ENCODE assay signal across 10 cellular contexts in genomic region chr7:121752706-121753105, GRCh38.
DNase-seq lines count a peak whose midpoint lies in the region; ATAC-seq lines count a peak whose summit lies in the region.
"Had no signal": no experiment of that assay in that cellular context is flagged by ENCODE, and none has a peak within 500 bp of the region (broad histone marks: within the 10 kb centered on the region; RNA-seq: fewer than 3 reads in every experiment).

No MANE protein-coding gene starts in this region.

- ATAC-seq in GM18868 (IDR thresholded peaks at IDR 0.05; ENCODE audit: unreplicated experiment), result no peak
- ATAC-seq: mucosa of descending colon had no signal

- peak; percentile 17 for DNase-seq in NCI-H345 (lab: John Stamatoyannopoulos, UW)
- no peak for DNase-seq in NCI-H345 treated with DMSO at 0.1 percent for 48 hours (lab: John Stamatoyannopoulos, UW; ENCODE audit: unreplicated experiment)
- peak; percentile 53 for DNase-seq in NCI-H748 (lab: John Stamatoyannopoulos, UW; ENCODE audit: unreplicated experiment)
- DNase-seq in fibroblast of gingiva (ENCODE audit: low read depth), result peak; percentile 2
- peak; percentile 1 for DNase-seq in stromal cell of bone marrow (ENCODE audit: low read depth)
- no peak for DNase-seq in DMS79 treated with DMSO at 0.1 percent for 48 hours (lab: John Stamatoyannopoulos, UW)
- no peak for DNase-seq in hepatic stellate cell (ENCODE audit: low spot score)
- DNase-seq: CD4-positive, alpha-beta memory T cell had no signal

Comparison
In these comparisons a context has a peak if more than half of its experiments do, and no peak if none do; other contexts are left out.
1. DNase-seq: peak in NCI-H345 (single experiment), NCI-H748 (single experiment), fibroblast of gingiva (single experiment) and stromal cell of bone marrow (single experiment); none in NCI-H345 treated with DMSO at 0.1 percent for 48 hours (single experiment), DMS79 treated with DMSO at 0.1 percent for 48 hours (single experiment) and hepatic stellate cell (single experiment).